ENCODE assay signal across 12 cellular contexts in genomic region chr11:102237096-102237735, GRCh38.
A peak's percentile ranks its signal among the peaks of the same experiment; 100 is the strongest.
DNase-seq lines count a peak whose midpoint lies in the region; ATAC-seq, FAIRE-seq and TF ChIP-seq lines count a peak whose summit lies in the region.
"Had no signal": no experiment of that assay in that cellular context is flagged by ENCODE, and none has a peak within 500 bp of the region (broad histone marks: within the 10 kb centered on the region; RNA-seq: fewer than 3 reads in every experiment).

No MANE protein-coding gene starts in this region.

- H3K9ac ChIP-seq in GM23248 = no peak overlapping the region

- H3K4me3 ChIP-seq in GM23248 = no peak overlapping the region
- no peak overlapping the region for H3K4me3 ChIP-seq in esophagus muscularis mucosa
- no peak overlapping the region for H3K4me3 ChIP-seq in upper lobe of left lung
- H3K4me3 ChIP-seq: heart left ventricle, prostate gland, thoracic aorta had no signal

- WGBS in GM23248 (ENCODE audit: low coverage in 1 of 2, low lambda C conversion rate in 2 of 2, missing lambda C conversion rate in 2 of 2), 2 experiments = 88 to 90% methylated on average over 5 of the region's 5 CpGs
- WGBS in esophagus muscularis mucosa = 86% methylated on average over 5 of the region's 5 CpGs
- WGBS in upper lobe of left lung, 2 donors = 65 to 81% methylated on average over 5 of the region's 5 CpGs

- TF ChIP-seq CTCF in esophagus muscularis mucosa (IDR thresholded peaks at IDR 0.05) (no peak), upper lobe of left lung (IDR thresholded peaks at IDR 0.05) (no peak)

- H3K4me1 ChIP-seq in GM23248 (ENCODE audit: insufficient read depth) (peaks cover 39% of the 10 kb centered on the region), esophagus muscularis mucosa (peaks cover 0 to 16% (median 13%) of the 10 kb centered on the region in 4 donors), upper lobe of left lung (peaks cover 0 to 5% (median 2%) of the 10 kb centered on the region in 4 donors)
- H3K4me1 ChIP-seq: prostate gland had no signal

- no peak for ATAC-seq in HG03460 (IDR thresholded peaks at IDR 0.05; ENCODE audit: unreplicated experiment)
- ATAC-seq in upper lobe of left lung (ENCODE audit: low FRiP score in 2 of 2) = no peak
- ATAC-seq: heart left ventricle had no signal

- FAIRE-seq in RCC 7860 (lab: Jason Lieb, UNC) = peak; percentile 49
- FAIRE-seq: endometrium, kidney had no signal

- TF ChIP-seq POLR2A in esophagus muscularis mucosa (IDR thresholded peaks at IDR 0.05; ENCODE audit: low read depth) (no peak), upper lobe of left lung (IDR thresholded peaks at IDR 0.05) (no peak)

- in situ Hi-C loops in GM23248 (cut with MboI) = no loop called here

- H3K27ac ChIP-seq in GM23248 (0 out of 2 replicates have a peak overlapping the region, but pooled peaks have one; percentile 8), esophagus muscularis mucosa (replicated peaks in 1 of 4) (no peak overlapping the region), upper lobe of left lung (no peak overlapping the region)
- H3K27ac ChIP-seq: heart left ventricle, prostate gland had no signal

- peaks cover 65% of the 10 kb centered on the region for H3F3A ChIP-seq in GM23248 (ENCODE audit: insufficient read depth)

- H3K79me2 ChIP-seq in GM23248 (ENCODE audit: insufficient read depth) = no peaks in the 10 kb centered on the region

- no peaks in the 10 kb centered on the region for H3K9me3 ChIP-seq in GM23248 (ENCODE audit: low read depth)
- H3K9me3 ChIP-seq in esophagus muscularis mucosa = no peaks in the 10 kb centered on the region
- H3K9me3 ChIP-seq in upper lobe of left lung = no peaks in the 10 kb centered on the region
- H3K9me3 ChIP-seq: heart left ventricle, prostate gland, thoracic aorta had no signal

- H3K27me3 ChIP-seq in GM23248 (replicated peaks; ENCODE audit: insufficient read depth) (no peaks in the 10 kb centered on the region), esophagus muscularis mucosa (no peaks in the 10 kb centered on the region), upper lobe of left lung (no peaks in the 10 kb centered on the region)
- H3K27me3 ChIP-seq: heart left ventricle had no signal

- no peak overlapping the region for H3K4me2 ChIP-seq in GM23248 (ENCODE audit: unreplicated experiment)

- intact Hi-C loops in esophagus muscularis mucosa (cut with DNase I) = no loop called here

- H4K20me1 ChIP-seq in GM23248 (ENCODE audit: insufficient read depth) = no peaks in the 10 kb centered on the region

- TF ChIP-seq EP300 in esophagus muscularis mucosa (IDR thresholded peaks at IDR 0.05) = no peak
- TF ChIP-seq EP300 in upper lobe of left lung (IDR thresholded peaks at IDR 0.05) = no peak

- no peaks in the 10 kb centered on the region for H3K9me2 ChIP-seq in GM23248 (ENCODE audit: insufficient read depth)

- peak; percentile 72 for DNase-seq in GM23248
- DNase-seq in RCC 7860 (ENCODE audit: low spot score) = peak; percentile 54
- peak; percentile 74 for DNase-seq in esophagus muscularis mucosa (ENCODE audit: extremely low spot score)
- DNase-seq in renal cortical epithelial cell (ENCODE audit: low read depth) = peak; percentile 63
- no peak for DNase-seq in ureter (ENCODE audit: low spot score)
- no peak for DNase-seq in upper lobe of left lung
- DNase-seq: heart left ventricle, kidney had no signal

- H2AFZ ChIP-seq in GM23248 = no peak overlapping the region

- H3K36me3 ChIP-seq in GM23248 (ENCODE audit: low read depth) = peaks cover 20% of the 10 kb centered on the region
- H3K36me3 ChIP-seq in esophagus muscularis mucosa = peaks cover 0 to 9% (median 3%) of the 10 kb centered on the region in 4 donors
- peaks cover 0 to 8% (median 0%) of the 10 kb centered on the region in 4 donors for H3K36me3 ChIP-seq in upper lobe of left lung
- H3K36me3 ChIP-seq: prostate gland, thoracic aorta had no signal

Comparison
In these comparisons a context has a peak if more than half of its experiments do, and no peak if none do; other contexts are left out.
1. DNase-seq: peak in GM23248 (single experiment), RCC 7860 (single experiment), esophagus muscularis mucosa (single experiment) and renal cortical epithelial cell (single experiment); none in ureter (single experiment) and upper lobe of left lung (0 of 2).